ENCODE assay signal across 10 cellular contexts in the genomic region with DNA sequence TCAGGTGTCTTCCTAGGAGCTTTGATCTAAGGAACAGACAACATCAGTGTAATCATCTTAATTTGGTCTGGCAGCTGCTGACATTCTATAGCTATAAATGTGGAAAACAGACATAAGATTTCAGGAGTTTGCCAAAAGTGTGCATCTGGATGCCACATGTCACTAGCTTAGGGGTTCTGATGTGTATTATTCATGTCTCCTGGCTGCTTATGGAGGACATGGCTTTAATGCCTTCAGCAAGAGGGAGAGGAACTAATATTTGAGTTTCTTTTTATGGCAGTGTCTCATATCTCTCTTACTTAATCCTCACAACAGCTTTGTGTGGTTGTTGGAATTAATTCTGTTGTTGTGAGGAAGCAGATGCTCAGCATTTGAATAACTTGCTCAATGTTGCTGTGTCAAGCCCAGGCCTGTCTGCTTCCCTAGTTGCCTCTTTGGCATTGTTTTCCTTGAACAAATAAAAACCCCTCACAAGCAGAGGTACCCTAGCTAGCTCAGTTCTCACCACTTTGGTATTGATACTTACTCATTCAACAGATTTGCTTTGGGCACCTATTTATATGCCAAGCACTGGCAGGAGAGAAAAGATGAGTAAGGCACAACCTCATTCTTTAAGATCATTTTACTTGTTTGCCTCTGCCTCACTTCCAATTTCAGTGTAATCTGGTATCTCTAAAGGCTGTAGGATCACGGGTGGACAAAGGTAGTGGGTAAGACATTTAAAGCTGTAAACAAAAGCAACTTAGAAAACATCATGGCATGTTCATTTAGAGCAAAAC. TPM values are rescaled to one million over a fixed set of nuclear protein-coding genes. Genes with fewer than 3 reads are reported as not detected.
DNase-seq lines count a peak whose midpoint lies in the region; ATAC-seq and TF ChIP-seq lines count a peak whose summit lies in the region.
"Had no signal": no experiment of that assay in that cellular context is flagged by ENCODE, and none has a peak within 500 bp of the region (broad histone marks: within the 10 kb centered on the region; RNA-seq: fewer than 3 reads in every experiment).

No MANE protein-coding gene starts in this region.

- no peaks in the 10 kb centered on the region for H3K9me3 Mint-ChIP-seq in Calu3 (ENCODE audit: low read depth, unreplicated experiment)

- no TSS peak for BruUV-seq in Calu3 (replicated peaks; lab: Mats Ljungman, UMichigan)

- H3K27ac Mint-ChIP-seq in Calu3 (ENCODE audit: unreplicated experiment) = no peak overlapping the region

- no peak for TF ChIP-seq CTCF in Calu3 (IDR thresholded peaks at IDR 0.05; ENCODE audit: unreplicated experiment)

- CTCF ChIA-PET in Calu3 (lab: Charles Lee) = interaction anchor here (0.6 kb wide), 1 partner anchor 304 kb away, joined by 6 read pairs; no protein-coding TSS in a partner anchor

- H3K36me3 Mint-ChIP-seq in Calu3 (ENCODE audit: insufficient read depth, unreplicated experiment) = peaks cover 4% of the 10 kb centered on the region

- DNase-seq in DMS79 treated with DMSO at 0.1 percent for 48 hours (lab: John Stamatoyannopoulos, UW) (peak; percentile 79), NCI-H1694 (lab: John Stamatoyannopoulos, UW) (peak; percentile 77), kidney glomerular epithelial cell (lab: John Stamatoyannopoulos, UW) (peak; percentile 6), mesenteric fat pad (ENCODE audit: low spot score) (no peak), Calu3 (no peak)
- DNase-seq: activated T-cell treated with anti-CD3 and anti-CD28 coated beads, Interleukin-2, amount 50 U/mL, for 48 hours; stimulated activated CD4-positive, alpha-beta T cell treated with anti-CD3 and anti-CD28 coated beads, Interleukin-4, amount 100 ng/mL, for 4 hours had no signal

- no peak overlapping the region for H3K4me3 Mint-ChIP-seq in Calu3 (ENCODE audit: low read depth, unreplicated experiment)

- ATAC-seq in SK-N-SH treated with all-trans-retinoic acid at 6 μM for 48 hours = peak; percentile 87
- no peak for ATAC-seq in HG03469 (IDR thresholded peaks at IDR 0.05; ENCODE audit: unreplicated experiment)
- no peak for ATAC-seq in HG03139 (IDR thresholded peaks at IDR 0.05; ENCODE audit: unreplicated experiment)

- intact Hi-C loops in Calu3 (cut with micrococcal nuclease; ENCODE audit: unreplicated experiment) = no loop called here

- no peaks in the 10 kb centered on the region for H3K27me3 Mint-ChIP-seq in Calu3 (ENCODE audit: unreplicated experiment)

- H3K4me1 Mint-ChIP-seq in Calu3 (ENCODE audit: low read depth, unreplicated experiment) = no peaks in the 10 kb centered on the region

TF ChIP-seq in SK-N-SH treated with all-trans-retinoic acid at 6 μM for 48 hours, 23 proteins besides CTCF, POLR2A, EP300 and RAD21:
- TF ChIP-seq TSHZ2 (CRISPR knock-in tag; IDR thresholded peaks at IDR 0.05) = peak; percentile 90; the same call in 1 of the 2 replicates
- TF ChIP-seq ISL1 (CRISPR knock-in tag; IDR thresholded peaks at IDR 0.05) = no peak
- peak; percentile 98 for TF ChIP-seq TCF4 (CRISPR knock-in tag; IDR thresholded peaks at IDR 0.05; ENCODE audit: borderline replicate concordance)

RNA-seq across cellular contexts. Expression of gene EID3, which starts 39.8 kb away (rescaled TPM):
- total RNA-seq in mesenteric fat pad (8.2 TPM), Calu3 (2022) (5.5 and 6.1 TPM in 2 replicates)

RNA-seq across cellular contexts. Expression of gene TXNRD1, which starts 48.2 kb away (rescaled TPM):
- total RNA-seq in mesenteric fat pad (166 TPM), Calu3 (2022) (262 and 269 TPM in 2 replicates)

Comparison
In these comparisons a context has a peak if more than half of its experiments do, and no peak if none do; other contexts are left out.
1. DNase-seq: peak in DMS79 treated with DMSO at 0.1 percent for 48 hours (single experiment), NCI-H1694 (single experiment) and kidney glomerular epithelial cell (single experiment); none in mesenteric fat pad (single experiment) and Calu3 (single experiment).